In genomic region chr4:82901129-82901718, GRCh38 we compare ENCODE assay signal across 8 cellular contexts. TPM values are rescaled to one million over a fixed set of nuclear protein-coding genes. Genes with fewer than 3 reads are reported as not detected.
DNase-seq lines count a peak whose midpoint lies in the region; ATAC-seq and TF ChIP-seq lines count a peak whose summit lies in the region.

No MANE protein-coding gene starts in this region.

- H3K27ac ChIP-seq in right atrium auricular region = peak overlapping the region; percentile 97 to 98
- H3K27ac ChIP-seq in mesodermal cell (ENCODE audit: low read depth, low read length, severe bottlenecking) = peak overlapping the region; percentile 99

- H3K4me1 ChIP-seq in right atrium auricular region (peaks cover 0 to 33% of the 10 kb centered on the region in 2 donors), mesodermal cell (ENCODE audit: control insufficient read depth, insufficient read depth, low read length, poor library complexity, severe bottlenecking) (peaks cover 7% of the 10 kb centered on the region)

- H3K36me3 ChIP-seq in right atrium auricular region = peaks cover 10% of the 10 kb centered on the region
- peaks cover 23% of the 10 kb centered on the region for H3K36me3 ChIP-seq in mesodermal cell (ENCODE audit: control insufficient read depth, insufficient read depth, low read length)

- H3K4me3 ChIP-seq in right atrium auricular region (peak overlapping the region; percentile 58 to 79), cardiac fibroblast (replicated peaks in 1 of 2; ENCODE audit: low read depth in 2 of 2, low read length in 2 of 2) (peak overlapping the region; percentile 70 to 74), mesodermal cell (ENCODE audit: extremely low read depth, insufficient read depth, low read length, poor library complexity, severe bottlenecking) (peak overlapping the region; percentile 73)

- H3K9me3 ChIP-seq in right atrium auricular region (no peaks in the 10 kb centered on the region), mesodermal cell (ENCODE audit: control insufficient read depth, low read length) (no peaks in the 10 kb centered on the region)

- intact Hi-C loops in cardiac septum (cut with DNase I) = loop anchor here (1.0 to 10.0 kb wide), 2 partner anchors 134 to 554 kb away; partner anchors contain the start of genes COPS4, HELQ and MRPS18C

- H3K27me3 ChIP-seq in right atrium auricular region = no peaks in the 10 kb centered on the region

- no peak for TF ChIP-seq CTCF in right atrium auricular region (IDR thresholded peaks at IDR 0.05)
- no peak for TF ChIP-seq CTCF in cardiac fibroblast (IDR thresholded peaks at IDR 0.05; ENCODE audit: low read depth, low read length)

- DNase-seq in right atrium auricular region (ENCODE audit: low spot score) (no peak), cardiac septum (ENCODE audit: low spot score) (no peak), cardiac fibroblast (ENCODE audit: low read depth in 2 of 2) (no peak), KBM-7 (no peak), UCSD-AML1 (lab: John Stamatoyannopoulos, UW; ENCODE audit: unreplicated experiment) (no peak), NCI-H1436 (lab: John Stamatoyannopoulos, UW) (no peak)

- in situ Hi-C loops in KBM-7 (cut with MboI; ENCODE audit: low pct_unique_long_range_greater_than_20kb, low sequenced_read_pairs) = no loop called here

- WGBS in mesodermal cell (ENCODE audit: insufficient coverage in 2 of 2), 2 experiments = 0% methylated on average over 5 to 6 of the region's 10 CpGs

- ATAC-seq in HG03045 (IDR thresholded peaks at IDR 0.05; ENCODE audit: unreplicated experiment) = no peak

RNA-seq across cellular contexts. Expression of gene THAP9, which starts 0.7 kb away (rescaled TPM):
- total RNA-seq in right atrium auricular region (1 to 10 TPM; 2.2 to 3.0 TPM), cardiac septum (6.0 TPM)
- polyA plus RNA-seq in mesodermal cell (2013, experiment 1 of 2) = 6.6 TPM
- 9.0 TPM for polyA plus RNA-seq in mesodermal cell (2013, experiment 2 of 2)

RNA-seq across cellular contexts. Expression of gene SEC31A, which starts 10.3 kb away (rescaled TPM):
- 100 to 1,000 TPM; 107 to 116 TPM for total RNA-seq in right atrium auricular region
- total RNA-seq in cardiac septum = 140 TPM
- polyA plus RNA-seq in mesodermal cell (2013, experiment 1 of 2) = 261 TPM
- 262 TPM for polyA plus RNA-seq in mesodermal cell (2013, experiment 2 of 2)
